In genomic region chr15:31434418-31435255, GRCh38 we compare ENCODE assay signal across 8 cellular contexts.
A peak's percentile ranks its signal among the peaks of the same experiment; 100 is the strongest.
DNase-seq lines count a peak whose midpoint lies in the region; ATAC-seq and TF ChIP-seq lines count a peak whose summit lies in the region.

No MANE protein-coding gene starts in this region.

- peak overlapping the region in 1 of 2 donors; percentile 29 for H3K4me3 ChIP-seq in left lung

- no peaks in the 10 kb centered on the region for H3K9me3 ChIP-seq in left lung

- intact Hi-C loops in left lung (cut with DNase I): loop anchor here in 1 of 2 donors (10.0 kb wide), 1 partner anchor 220 kb away; no protein-coding TSS in a partner anchor

- H3K36me3 ChIP-seq in left lung: no peaks in the 10 kb centered on the region

- ATAC-seq in GM18508 (IDR thresholded peaks at IDR 0.05; ENCODE audit: insufficient read depth, unreplicated experiment) (peak; percentile 30), HG03045 (IDR thresholded peaks at IDR 0.05; ENCODE audit: unreplicated experiment) (peak; percentile 22), left lung (peak; percentile 35)

- H3K4me1 ChIP-seq in left lung: peaks cover 18 to 53% of the 10 kb centered on the region in 2 donors

- no peak for TF ChIP-seq CTCF in left lung (IDR thresholded peaks at IDR 0.05)

- H3K27me3 ChIP-seq in left lung: no peaks in the 10 kb centered on the region

- peak overlapping the region; percentile 74 to 92 for H3K27ac ChIP-seq in left lung

- peak; percentile 60 for DNase-seq in T follicular helper cell (ENCODE audit: low read depth)
- peak; percentile 65 for DNase-seq in activated naive CD8-positive, alpha-beta T cell treated with anti-CD3 and anti-CD28 coated beads, Interleukin-2, amount 50 U/mL, for 16 hours (ENCODE audit: low read depth, low spot score)
- DNase-seq in left lung: peak; percentile 69 to 87
- DNase-seq in stimulated activated CD8-positive, alpha-beta memory T cell treated with anti-CD3 and anti-CD28 coated beads, Interleukin-12 subunit alpha, Interleukin-12 subunit beta, amount 100 ng/mL, for 24 hours (ENCODE audit: extremely low read depth): peak; percentile 64
- DNase-seq in islet precursor cell: no peak
- DNase-seq in NCI-H128 (lab: John Stamatoyannopoulos, UW; ENCODE audit: unreplicated experiment): no peak

Comparison
In these comparisons a context has a peak if more than half of its experiments do, and no peak if none do; other contexts are left out.
1. DNase-seq: peak in T follicular helper cell (single experiment), activated naive CD8-positive, alpha-beta T cell treated with anti-CD3 and anti-CD28 coated beads, Interleukin-2, amount 50 U/mL, for 16 hours (single experiment), left lung (2 of 2) and stimulated activated CD8-positive, alpha-beta memory T cell treated with anti-CD3 and anti-CD28 coated beads, Interleukin-12 subunit alpha, Interleukin-12 subunit beta, amount 100 ng/mL, for 24 hours (single experiment); none in islet precursor cell (single experiment) and NCI-H128 (single experiment).
2. Peak in every context shown above with its lines, with median percentiles within 50 percentile points of each other: ATAC-seq.